Comparison of ENCODE assay signal across 30 cellular contexts in the genomic region with DNA sequence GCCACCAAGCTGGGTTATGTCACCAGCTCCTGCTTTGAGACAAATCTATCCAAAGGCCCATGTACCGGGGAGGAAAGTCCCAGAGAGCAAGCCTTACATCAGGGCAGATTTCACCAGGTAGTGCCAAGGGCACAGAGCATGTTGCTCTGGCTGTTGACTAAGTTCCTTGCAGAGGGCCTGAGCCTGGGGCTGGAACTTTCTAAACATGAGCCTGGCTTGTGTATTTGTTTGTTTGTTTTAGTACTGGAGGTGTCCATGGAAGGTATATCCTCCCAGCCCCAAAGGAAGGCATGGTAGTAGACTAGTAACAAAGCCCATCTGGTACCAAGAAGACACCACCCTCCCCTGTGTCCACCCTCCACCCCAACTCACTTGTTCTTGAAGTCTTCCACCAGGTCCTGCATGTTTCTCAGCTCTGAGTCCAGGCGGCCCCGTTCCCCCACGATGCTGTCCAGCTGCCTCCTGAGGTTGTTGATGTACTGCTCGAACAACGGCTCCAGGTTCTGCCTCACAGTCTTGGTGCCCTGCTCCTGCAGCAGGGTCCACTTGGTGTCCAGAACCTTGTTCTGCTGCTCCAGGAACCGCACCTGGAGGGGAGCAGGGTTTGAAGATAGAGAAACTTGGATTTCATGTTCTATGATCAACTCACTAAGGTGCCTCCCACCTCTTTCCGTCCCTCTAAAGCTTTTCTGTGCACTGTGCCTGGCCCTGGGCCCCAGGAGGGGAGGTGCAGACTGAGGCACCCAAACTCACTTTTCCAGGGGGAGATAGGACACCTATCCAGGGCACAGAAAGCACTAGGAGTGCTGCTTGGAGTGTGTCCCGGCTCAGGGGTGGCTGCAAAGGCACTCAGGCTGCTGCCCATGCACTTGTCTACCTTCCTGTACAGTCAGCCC. TPM values are rescaled to one million over a fixed set of nuclear protein-coding genes. Genes with fewer than 3 reads are reported as not detected.
DNase-seq lines count a peak whose midpoint lies in the region; FAIRE-seq and TF ChIP-seq lines count a peak whose summit lies in the region.
"Had no signal": no experiment of that assay in that cellular context is flagged by ENCODE, and none has a peak within 500 bp of the region (broad histone marks: within the 10 kb centered on the region; RNA-seq: fewer than 3 reads in every experiment).

No MANE protein-coding gene starts in this region.

- no peaks in the 10 kb centered on the region for H3K4me1 Mint-ChIP-seq in progenitor cell of endocrine pancreas (ENCODE audit: low read depth)

- CTCF ChIA-PET in RWPE1 (lab: Yijun Ruan, JAX), result interaction anchor here (0.6 to 5.3 kb wide), 3 partner anchors 274 to 462 kb away, joined by 4 to 38 read pairs (median 7); no protein-coding TSS in a partner anchor

- H3K27me3 Mint-ChIP-seq in progenitor cell of endocrine pancreas, result peaks cover 38% of the 10 kb centered on the region

- FAIRE-seq in frontal cortex (lab: Jason Lieb, UNC), result no peak
- FAIRE-seq: endometrium, pancreas had no signal

- POLR2A ChIA-PET in RWPE1 (lab: Yijun Ruan, JAX; ENCODE audit: low non-redundant PET), result no interaction called here

- no peak for TF ChIP-seq CTCF in RWPE1 (conservative IDR thresholded peaks at IDR 0.05; ENCODE audit: low read depth)
- TF ChIP-seq CTCF in progenitor cell of endocrine pancreas (IDR thresholded peaks at IDR 0.05; ENCODE audit: unreplicated experiment), result no peak

- no peaks in the 10 kb centered on the region for H3K36me3 Mint-ChIP-seq in progenitor cell of endocrine pancreas (ENCODE audit: insufficient read depth)
- H3K36me3 Mint-ChIP-seq: brain, WTC11 had no signal

- H3K9me3 ChIP-seq in esophagus (ENCODE audit: control insufficient read depth in 2 of 2, insufficient read depth in 1 of 2, low read depth in 1 of 2, low read length in 1 of 2), result no peaks in the 10 kb centered on the region
- H3K9me3 ChIP-seq: adrenal gland, heart right ventricle, pancreas, right lobe of liver had no signal

- H3K4me3 ChIP-seq in esophagus (ENCODE audit: low read depth in 1 of 2, low read length in 2 of 2), result peak overlapping the region; percentile 57 to 63
- H3K4me3 ChIP-seq: adrenal gland, heart right ventricle, pancreas, right lobe of liver had no signal

- H3K27ac ChIP-seq in RWPE1, result peak overlapping the region; percentile 100
- H3K27ac ChIP-seq in esophagus (ENCODE audit: low read depth in 2 of 2, low read length in 1 of 2), result peak overlapping the region; percentile 76 to 84
- H3K27ac ChIP-seq: adrenal gland, heart right ventricle, pancreas, right lobe of liver had no signal

- DNase-seq in D341Med (ENCODE audit: low spot score) (peak; percentile 21), RWPE1 (ENCODE audit: low spot score) (no peak), progenitor cell of endocrine pancreas (ENCODE audit: low spot score, unreplicated experiment) (peak; percentile 6), frontal cortex (ENCODE audit: low spot score in 2 of 2) (no peak), HuH-7 (ENCODE audit: low spot score) (no peak)
- DNase-seq in stimulated activated naive CD4-positive, alpha-beta T cell treated with Interleukin-2 at 50 U/mL for 16 hours (lab: John Stamatoyannopoulos, UW), result no peak
- DNase-seq: ACHN; activated CD4-positive, alpha-beta T cell treated with anti-CD3 and anti-CD28 coated beads, Interleukin-2, amount 50 U/mL, for 4 hours; activated naive CD4-positive, alpha-beta T cell treated with Interleukin-2 at 50 U/mL for 16 hours; activated T-cell treated with anti-CD3 and anti-CD28 coated beads, Interleukin-2, amount 50 U/mL, for 24 hours; cortex of kidney; GF-D8; heart right ventricle; left colon; NCI-H2029 treated with DMSO at 0.1 percent for 48 hours; NCI-H345; nephron progenitor cell; pancreas; right lobe of liver; SHP77 treated with DMSO at 0.1 percent for 48 hours; stimulated activated CD4-positive, alpha-beta T cell treated with anti-CD3 and anti-CD28 coated beads, Interleukin-15, amount 100 ng/mL, for 24 hours; SW 1271 had no signal

- H3K36me3 ChIP-seq in esophagus (ENCODE audit: control insufficient read depth in 2 of 2, insufficient read depth in 2 of 2, low read length in 1 of 2), result peaks cover 0 to 15% of the 10 kb centered on the region in 2 donors
- H3K36me3 ChIP-seq: adrenal gland, heart right ventricle, pancreas, right lobe of liver had no signal

- H3K9me3 Mint-ChIP-seq in progenitor cell of endocrine pancreas (ENCODE audit: low read depth), result no peaks in the 10 kb centered on the region
- H3K9me3 Mint-ChIP-seq: activated T-cell treated with anti-CD3 and anti-CD28 coated beads, Interleukin-2, amount 50 U/mL, for 24 hours; nephron progenitor cell; WTC11 had no signal

- H3K27ac Mint-ChIP-seq in progenitor cell of endocrine pancreas, result no peak overlapping the region
- H3K27ac Mint-ChIP-seq: activated T-cell treated with anti-CD3 and anti-CD28 coated beads, Interleukin-2, amount 50 U/mL, for 24 hours; brain; nephron progenitor cell; WTC11 had no signal

- H3K4me1 ChIP-seq in esophagus (ENCODE audit: control insufficient read depth in 2 of 2, insufficient read depth in 2 of 2, low read length in 1 of 2), result peaks cover 3 to 10% of the 10 kb centered on the region in 2 donors
- H3K4me1 ChIP-seq: adrenal gland, heart right ventricle, right lobe of liver had no signal

- WGBS in esophagus, 2 donors, result 50 to 73% methylated on average over 9 of the region's 9 CpGs

- no peak overlapping the region for H3K4me3 Mint-ChIP-seq in progenitor cell of endocrine pancreas (ENCODE audit: low read depth)
- H3K4me3 Mint-ChIP-seq: activated T-cell treated with anti-CD3 and anti-CD28 coated beads, Interleukin-2, amount 50 U/mL, for 24 hours; brain; nephron progenitor cell; WTC11 had no signal

- no peaks in the 10 kb centered on the region for H3K27me3 ChIP-seq in esophagus (ENCODE audit: control insufficient read depth in 1 of 2, insufficient read depth in 2 of 2, low read length in 2 of 2)
- H3K27me3 ChIP-seq: adrenal gland, pancreas, right lobe of liver had no signal

RNA-seq across cellular contexts. Expression of a gene that starts 1.4 kb away (rescaled TPM):
- polyA plus RNA-seq in esophagus, result 1,000 to 10,000 TPM; 3,653 to 6,695 TPM
- not detected in 2 replicates for total RNA-seq in progenitor cell of endocrine pancreas
- total RNA-seq in frontal cortex, result not detected
- total RNA-seq: M059J, WTC11 had no signal
- polyA plus RNA-seq: BJ had no signal

RNA-seq across cellular contexts. Expression of a gene that starts 25.8 kb away (rescaled TPM):
- polyA plus RNA-seq in esophagus, result 1,000 to 10,000 TPM in 1 of 2 donors, 100 to 1,000 TPM in 1; 945 to 7,628 TPM
- total RNA-seq in progenitor cell of endocrine pancreas (not detected in 2 replicates), frontal cortex (not detected)
- total RNA-seq: left colon, M059J, WTC11 had no signal
- polyA plus RNA-seq: BJ had no signal

RNA-seq across cellular contexts. Expression of a gene that starts 34.1 kb away (rescaled TPM):
- not detected for polyA plus RNA-seq in esophagus
- total RNA-seq in progenitor cell of endocrine pancreas, result not detected in 2 replicates
- not detected for total RNA-seq in frontal cortex
- total RNA-seq: adrenal gland, heart right ventricle, left colon, M059J, pancreas, right lobe of liver, ureter, WTC11 had no signal
- polyA plus RNA-seq: adrenal gland, BJ, heart right ventricle, pancreas had no signal

RNA-seq across cellular contexts. Expression of a gene that starts 45.2 kb away (rescaled TPM):
- 100 to 1,000 TPM; 229 to 427 TPM for polyA plus RNA-seq in esophagus
- total RNA-seq in progenitor cell of endocrine pancreas (not detected in 2 replicates), frontal cortex (not detected)
- total RNA-seq: heart right ventricle, left colon, M059J, pancreas, WTC11 had no signal
- polyA plus RNA-seq: BJ, pancreas had no signal

RNA-seq across cellular contexts. Expression of a gene that starts 54.8 kb away (rescaled TPM):
- under 1 TPM; 0.07 to 0.24 TPM for polyA plus RNA-seq in esophagus
- total RNA-seq in progenitor cell of endocrine pancreas (not detected in 2 replicates), frontal cortex (not detected)
- total RNA-seq: adrenal gland, left colon, M059J, pancreas, right lobe of liver, WTC11 had no signal
- polyA plus RNA-seq: adrenal gland, BJ, heart right ventricle, pancreas had no signal

Comparison
In these comparisons a context has a peak if more than half of its experiments do, and no peak if none do; other contexts are left out.
1. DNase-seq: peak in D341Med (single experiment) and progenitor cell of endocrine pancreas (single experiment); none in RWPE1 (single experiment), frontal cortex (0 of 2), HuH-7 (single experiment) and stimulated activated naive CD4-positive, alpha-beta T cell treated with Interleukin-2 at 50 U/mL for 16 hours (single experiment).